Comparison of ENCODE assay signal across 8 cellular contexts in the genomic region with DNA sequence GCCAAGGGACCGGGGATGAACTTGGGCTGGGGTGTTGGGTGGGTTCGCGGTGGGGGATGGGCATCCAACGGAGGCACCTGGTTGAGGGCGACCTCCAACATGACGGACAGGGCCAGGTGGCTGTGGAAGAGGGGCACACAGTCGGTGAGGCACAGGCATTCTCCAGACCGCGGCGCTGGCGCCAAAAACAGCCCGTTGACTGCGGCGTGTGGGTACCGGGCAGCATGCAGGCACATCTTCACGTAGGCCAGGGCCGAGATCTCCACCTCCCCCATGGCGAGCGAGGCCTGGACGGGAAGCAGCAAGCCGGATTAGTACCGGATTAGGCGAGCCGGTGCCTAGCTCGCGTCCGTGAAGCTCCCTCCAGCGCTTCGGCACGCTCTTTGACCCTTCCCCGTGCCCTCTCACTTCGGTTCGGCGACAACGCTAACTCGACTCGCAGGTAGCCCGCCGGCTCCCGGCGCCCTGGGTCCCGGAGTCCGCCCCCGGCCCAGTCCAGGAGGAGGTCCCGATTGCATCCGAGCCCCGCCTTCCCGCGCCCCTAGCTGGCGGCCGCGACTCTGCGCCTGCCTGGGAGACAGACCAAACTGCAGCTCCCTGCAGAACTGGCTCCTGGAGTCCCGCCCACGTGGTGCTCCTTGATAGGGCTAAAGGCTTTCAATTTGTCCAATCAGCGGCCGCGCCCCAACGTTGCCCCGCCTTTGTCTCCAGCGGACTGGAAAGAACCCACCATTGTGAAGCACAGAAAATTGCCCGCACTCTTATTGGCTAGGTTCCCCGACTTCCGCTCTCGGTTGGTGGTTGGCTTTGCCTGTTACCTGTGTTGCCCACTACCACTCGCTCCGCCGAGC. TPM values are rescaled to one million over a fixed set of nuclear protein-coding genes. Genes with fewer than 3 reads are reported as not detected.
DNase-seq lines count a peak whose midpoint lies in the region; ATAC-seq and TF ChIP-seq lines count a peak whose summit lies in the region.

EMC9 (minus strand) TSS at position 562 of the 851 bp plus-strand sequence; CDS start at position 275, 287 bp downstream.

- H4K20me1 ChIP-seq in SU-DHL-6 (ENCODE audit: low read depth, low read length): no peaks in the 10 kb centered on the region

- H3K4me2 ChIP-seq in SU-DHL-6 (ENCODE audit: low read depth, low read length, poor library complexity, severe bottlenecking): peak within 1 kb of the TSS; percentile 89

- H3K9me3 Mint-ChIP-seq in activated naive CD8-positive, alpha-beta T cell treated with anti-CD3 and anti-CD28 coated beads, Interleukin-2, amount 10 ng/mL, durations not matched to agents 7 days and 5 days: no peaks in the 10 kb centered on the region
- H3K9me3 Mint-ChIP-seq in osteocyte (ENCODE audit: unreplicated experiment): no peaks in the 10 kb centered on the region

- intact Hi-C loops in head of caudate nucleus (cut with DNase I) (loop anchor here (2.0 kb wide), 1 partner anchor 26 kb away; the partner anchor contains the start of genes DCAF11 and NRL), thyroid gland (cut with DNase I) (no loop called here)

- H3K36me3 Mint-ChIP-seq in activated naive CD8-positive, alpha-beta T cell treated with anti-CD3 and anti-CD28 coated beads, Interleukin-2, amount 10 ng/mL, durations not matched to agents 7 days and 5 days: peaks cover 57% of the 10 kb centered on the region
- H3K36me3 Mint-ChIP-seq in osteocyte (ENCODE audit: unreplicated experiment): peaks cover 21% of the 10 kb centered on the region

- H3K36me3 ChIP-seq in SU-DHL-6 (ENCODE audit: low read length) (0 out of 2 replicates have a peak, but pooled peaks cover 6% of the 10 kb centered on the region), thyroid gland (peaks cover 14 to 15% of the 10 kb centered on the region in 2 donors)

- H3K79me2 ChIP-seq in SU-DHL-6 (ENCODE audit: insufficient read depth, low read length): peaks cover 31% of the 10 kb centered on the region

- POLR2A ChIA-PET in activated naive CD8-positive, alpha-beta T cell treated with anti-CD3 and anti-CD28 coated beads, Interleukin-2, amount 10 ng/mL, durations not matched to agents 7 days and 5 days (lab: Charles Lee): interaction anchor here (0.5 to 14.1 kb wide), 18 partner anchors 9 to 102 kb away, joined by 3 to 347 read pairs (median 6); partner anchors contain the start of genes CHMP4A, DCAF11, IRF9 and MDP1

- H3K27ac ChIP-seq in SU-DHL-6 (ENCODE audit: low read depth, low read length): peak within 1 kb of the TSS; percentile 87
- peak within 1 kb of the TSS; percentile 71 to 90 (median 88) for H3K27ac ChIP-seq in thyroid gland

- H3K9me3 ChIP-seq in SU-DHL-6 (ENCODE audit: insufficient read depth, low read length) (no peaks in the 10 kb centered on the region), thyroid gland (no peaks in the 10 kb centered on the region)

- 0% methylated on average over 22 to 39 of the region's 68 CpGs for WGBS in thyroid gland, 2 donors

- no peaks in the 10 kb centered on the region for H3K27me3 ChIP-seq in SU-DHL-6 (ENCODE audit: low read length)
- H3K27me3 ChIP-seq in thyroid gland: no peaks in the 10 kb centered on the region

- H3K27me3 Mint-ChIP-seq in activated naive CD8-positive, alpha-beta T cell treated with anti-CD3 and anti-CD28 coated beads, Interleukin-2, amount 10 ng/mL, durations not matched to agents 7 days and 5 days: no peaks in the 10 kb centered on the region
- H3K27me3 Mint-ChIP-seq in osteocyte (ENCODE audit: unreplicated experiment): no peaks in the 10 kb centered on the region

- peaks cover 27 to 34% of the 10 kb centered on the region in 2 donors for H3K4me1 ChIP-seq in thyroid gland

- TF ChIP-seq CTCF in GM12872 (IDR thresholded peaks at IDR 0.05; ENCODE audit: insufficient read depth, low read depth, low read length) (peak; percentile 37; the same call in 2 of the 3 replicates), SU-DHL-6 (IDR thresholded peaks at IDR 0.05; ENCODE audit: insufficient read depth, low read length, poor library complexity, severe bottlenecking) (no peak), osteocyte (IDR thresholded peaks at IDR 0.05) (peak; percentile 54), thyroid gland (IDR thresholded peaks at IDR 0.05) (peak; percentile 14 to 74 (median 46))

- no peaks in the 10 kb centered on the region for H3K9me2 ChIP-seq in SU-DHL-6 (replicated peaks; ENCODE audit: insufficient read depth, low read length)

- peak in 1 of 2 donors; percentile 90 for TF ChIP-seq POLR2A in thyroid gland (IDR thresholded peaks at IDR 0.05)

- peak within 1 kb of the TSS; percentile 84 for H2AFZ ChIP-seq in SU-DHL-6 (ENCODE audit: low read depth, low read length, severe bottlenecking)

- peaks cover 36% of the 10 kb centered on the region for H3F3A ChIP-seq in SU-DHL-6 (ENCODE audit: insufficient read depth)

- H3K27ac Mint-ChIP-seq in activated naive CD8-positive, alpha-beta T cell treated with anti-CD3 and anti-CD28 coated beads, Interleukin-2, amount 10 ng/mL, durations not matched to agents 7 days and 5 days: peak within 1 kb of the TSS; percentile 98
- peak within 1 kb of the TSS; percentile 91 for H3K27ac Mint-ChIP-seq in osteocyte (ENCODE audit: unreplicated experiment)

- H3K4me3 ChIP-seq in SU-DHL-6 (ENCODE audit: insufficient read depth, low read length, poor library complexity, severe bottlenecking) (peak within 1 kb of the TSS; percentile 73), thyroid gland (replicated peaks in 1 of 3) (peak within 1 kb of the TSS; percentile 69 to 72 (median 70))

- H3K9ac ChIP-seq in SU-DHL-6 (ENCODE audit: low read length): peak within 1 kb of the TSS; percentile 80

- ATAC-seq in HG02678 (IDR thresholded peaks at IDR 0.05; ENCODE audit: unreplicated experiment): peak; percentile 88
- peak; percentile 91 for ATAC-seq in activated naive CD8-positive, alpha-beta T cell treated with anti-CD3 and anti-CD28 coated beads, Interleukin-2, amount 10 ng/mL, durations not matched to agents 7 days and 5 days (ENCODE audit: low read depth)

- peak within 1 kb of the TSS; percentile 100 for H3K4me3 Mint-ChIP-seq in activated naive CD8-positive, alpha-beta T cell treated with anti-CD3 and anti-CD28 coated beads, Interleukin-2, amount 10 ng/mL, durations not matched to agents 7 days and 5 days
- peak within 1 kb of the TSS; percentile 89 for H3K4me3 Mint-ChIP-seq in osteocyte (ENCODE audit: unreplicated experiment)

- DNase-seq in NCI-H128 (lab: John Stamatoyannopoulos, UW; ENCODE audit: unreplicated experiment): peak; percentile 100
- peak; percentile 96 for DNase-seq in activated naive CD8-positive, alpha-beta T cell treated with anti-CD3 and anti-CD28 coated beads, Interleukin-2, amount 10 ng/mL, durations not matched to agents 7 days and 5 days
- DNase-seq in head of caudate nucleus: peak; percentile 99 to 100 (median 100)
- DNase-seq in osteocyte (ENCODE audit: extremely low spot score, unreplicated experiment): peak; percentile 99
- peak; percentile 100 for DNase-seq in thyroid gland

- peaks cover 63% of the 10 kb centered on the region for H3K4me1 Mint-ChIP-seq in activated naive CD8-positive, alpha-beta T cell treated with anti-CD3 and anti-CD28 coated beads, Interleukin-2, amount 10 ng/mL, durations not matched to agents 7 days and 5 days
- H3K4me1 Mint-ChIP-seq in osteocyte (ENCODE audit: unreplicated experiment): peaks cover 41% of the 10 kb centered on the region

RNA-seq across cellular contexts. Expression of gene EMC9, which starts in this region (rescaled TPM):
- 10 to 100 TPM; 41.6 to 43.9 TPM for total RNA-seq in activated naive CD8-positive, alpha-beta T cell treated with anti-CD3 and anti-CD28 coated beads, Interleukin-2, amount 10 ng/mL, durations not matched to agents 7 days and 5 days
- total RNA-seq in osteocyte (13.6 and 15.6 TPM in 2 replicates), thyroid gland (10 to 100 TPM in 3 of 4 donors, 1 to 10 TPM in 1; 8.3 to 25.5 (median 16.9) TPM)

Comparison
In these comparisons a context has a peak if more than half of its experiments do, and no peak if none do; other contexts are left out.
1. Peak in every context shown above with its lines: DNase-seq, ATAC-seq, H3K4me3 ChIP-seq and H3K27ac ChIP-seq.